In genomic region chr7:727104-727805, GRCh38 we compare ENCODE assay signal across 8 cellular contexts. TPM values are rescaled to one million over a fixed set of nuclear protein-coding genes. Genes with fewer than 3 reads are reported as not detected.
A peak's percentile ranks its signal among the peaks of the same experiment; 100 is the strongest.
DNase-seq lines count a peak whose midpoint lies in the region; ATAC-seq and TF ChIP-seq lines count a peak whose summit lies in the region.

Gene PRKAR1B (minus strand): TSS chr7:727281. CDS start chr7:711505, 15,776 bp downstream.

- peak; percentile 72 for DNase-seq in NCI-H748 (lab: John Stamatoyannopoulos, UW; ENCODE audit: unreplicated experiment)
- DNase-seq in NCI-H748 treated with DMSO at 0.1 percent for 48 hours (lab: John Stamatoyannopoulos, UW): no peak
- peak; percentile 4 for DNase-seq in NCI-H526 treated with DMSO at 0.1 percent for 48 hours (lab: John Stamatoyannopoulos, UW)
- peak in 1 of 5 donors; percentile 27 for DNase-seq in heart left ventricle
- peak; percentile 27 for DNase-seq in putamen (ENCODE audit: low spot score)
- DNase-seq in NCI-H345 (lab: John Stamatoyannopoulos, UW): no peak

- H3K27me3 ChIP-seq in heart left ventricle: no peaks in the 10 kb centered on the region

- H3K4me3 ChIP-seq in heart left ventricle: peak within 1 kb of the TSS; percentile 49 to 98 (median 78)

- H3K4me3 Mint-ChIP-seq in activated naive CD4-positive, alpha-beta T cell treated with anti-CD3 and anti-CD28 coated beads, Interleukin-2, amount 50 U/mL, for 24 hours: peak within 1 kb of the TSS; percentile 92

- no peaks in the 10 kb centered on the region for H3K27me3 Mint-ChIP-seq in activated naive CD4-positive, alpha-beta T cell treated with anti-CD3 and anti-CD28 coated beads, Interleukin-2, amount 50 U/mL, for 24 hours

- peaks cover 35% of the 10 kb centered on the region for H3K4me1 Mint-ChIP-seq in activated naive CD4-positive, alpha-beta T cell treated with anti-CD3 and anti-CD28 coated beads, Interleukin-2, amount 50 U/mL, for 24 hours

- ATAC-seq in HG02852 (IDR thresholded peaks at IDR 0.05; ENCODE audit: unreplicated experiment) (peak; percentile 50), heart left ventricle (peak in 1 of 4 donors; percentile 2)

- peak within 1 kb of the TSS; percentile 95 for H3K27ac Mint-ChIP-seq in activated naive CD4-positive, alpha-beta T cell treated with anti-CD3 and anti-CD28 coated beads, Interleukin-2, amount 50 U/mL, for 24 hours

- WGBS in heart left ventricle, 4 donors: 1 to 4% (median 2%) methylated on average over 25 to 66 of the region's 66 CpGs

- peaks cover 0 to 23% (median 7%) of the 10 kb centered on the region in 9 donors for H3K36me3 ChIP-seq in heart left ventricle

- peaks cover 18% of the 10 kb centered on the region for H3K36me3 Mint-ChIP-seq in activated naive CD4-positive, alpha-beta T cell treated with anti-CD3 and anti-CD28 coated beads, Interleukin-2, amount 50 U/mL, for 24 hours

- no peak for TF ChIP-seq CTCF in heart left ventricle (IDR thresholded peaks at IDR 0.05)

- H3K27ac ChIP-seq in heart left ventricle: peak within 1 kb of the TSS in 11 of 12 donors; percentile 50 to 83 (median 78)

- TF ChIP-seq POLR2A in heart left ventricle (IDR thresholded peaks at IDR 0.05): no peak

- no peaks in the 10 kb centered on the region for H3K9me3 ChIP-seq in heart left ventricle

- H3K9me3 Mint-ChIP-seq in activated naive CD4-positive, alpha-beta T cell treated with anti-CD3 and anti-CD28 coated beads, Interleukin-2, amount 50 U/mL, for 24 hours: no peaks in the 10 kb centered on the region

- H3K4me1 ChIP-seq in heart left ventricle: peaks cover 3 to 43% (median 28%) of the 10 kb centered on the region in 12 donors

- intact Hi-C loops in heart left ventricle (cut with DNase I): loop anchor here in 5 of 10 donors (5.0 to 10.0 kb wide), 6 partner anchors 60 to 210 kb away; partner anchors contain the start of gene PDGFA (in 1 of the 5)

RNA-seq across cellular contexts. Expression of gene PRKAR1B, which starts in this region (rescaled TPM):
- total RNA-seq in heart left ventricle: 10 to 100 TPM; 11.4 to 22.2 (median 18.4) TPM
- 10 to 100 TPM in 1 of 2 donors, 1 to 10 TPM in 1; 4.1 to 15.3 TPM for polyA plus RNA-seq in heart left ventricle

Comparison
In these comparisons a context has a peak if more than half of its experiments do, and no peak if none do; other contexts are left out.
1. DNase-seq: peak in NCI-H748 (single experiment), NCI-H526 treated with DMSO at 0.1 percent for 48 hours (single experiment) and putamen (single experiment); none in NCI-H748 treated with DMSO at 0.1 percent for 48 hours (single experiment) and NCI-H345 (single experiment).